ENCODE assay signal across 8 cellular contexts in the genomic region with DNA sequence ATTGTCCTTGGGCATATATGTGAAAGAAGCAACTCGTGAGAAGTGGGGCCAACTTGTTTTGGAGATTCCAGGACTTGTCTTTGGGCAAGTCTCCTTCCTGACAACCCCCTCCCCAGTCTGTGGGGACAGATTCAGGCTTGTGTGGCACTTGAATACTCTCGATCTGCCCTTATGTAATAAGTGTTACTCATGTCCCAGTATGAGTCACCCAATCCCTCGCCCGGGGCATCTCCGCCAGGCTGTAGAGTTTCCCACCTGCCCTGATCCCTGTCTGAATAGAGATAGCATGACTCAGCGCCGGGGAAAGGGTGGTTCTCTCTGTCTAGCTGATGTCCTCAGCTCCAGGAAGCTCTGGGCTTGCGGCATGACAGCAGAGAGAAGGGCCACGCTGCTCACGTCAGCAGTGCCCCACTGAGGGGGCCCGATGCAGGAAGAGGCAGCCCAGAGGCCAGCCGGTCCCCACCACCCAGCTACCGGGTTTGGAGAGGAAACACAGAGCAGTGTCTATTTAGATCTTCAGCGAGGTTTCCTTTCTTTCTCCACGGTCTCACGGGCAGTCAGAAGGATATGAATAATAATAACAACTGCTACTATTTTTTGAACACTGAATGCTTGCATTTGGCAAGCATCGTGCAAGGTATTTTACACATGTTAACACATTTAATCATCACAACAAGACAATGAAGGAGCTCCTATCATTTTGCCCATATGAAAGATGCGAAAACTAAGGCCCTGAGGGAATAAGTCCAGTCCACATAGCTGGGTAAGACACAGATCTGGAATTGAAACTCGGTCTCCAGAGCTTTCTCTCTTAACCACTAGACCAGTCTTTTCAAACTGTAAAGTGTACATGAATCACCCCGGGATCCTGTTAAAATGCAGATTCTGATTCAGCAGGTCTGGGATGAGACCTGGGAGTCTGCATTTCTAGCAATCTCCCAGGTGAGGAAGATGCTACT.
DNase-seq lines count a peak whose midpoint lies in the region; ATAC-seq lines count a peak whose summit lies in the region.

No MANE protein-coding gene starts in this region.

- no peak overlapping the region for H3K4me3 ChIP-seq in H7 (ENCODE audit: insufficient read depth, low read depth, low read length)

- no peaks in the 10 kb centered on the region for H3K36me3 ChIP-seq in H7 (replicated peaks; ENCODE audit: control insufficient read depth, insufficient read depth, low read length)

- ATAC-seq in HG03139 (IDR thresholded peaks at IDR 0.05; ENCODE audit: unreplicated experiment) (no peak), HG02884 (IDR thresholded peaks at IDR 0.05; ENCODE audit: unreplicated experiment) (no peak)

- no peaks in the 10 kb centered on the region for H3K27me3 ChIP-seq in H7 (ENCODE audit: control insufficient read depth, insufficient read depth, low read length)

- peak; percentile 89 for DNase-seq in COLO829 (ENCODE audit: low spot score)
- peak; percentile 35 for DNase-seq in H7
- peak; percentile 94 for DNase-seq in NCI-H226
- peak; percentile 6 for DNase-seq in activated T-cell treated with anti-CD3 and anti-CD28 coated beads for 1 hour (ENCODE audit: low read depth)
- peak; percentile 20 for DNase-seq in fibroblast of peridontal ligament (ENCODE audit: extremely low read depth)
- DNase-seq in pulmonary artery endothelial cell (ENCODE audit: low read depth, low spot score) = peak; percentile 3

Comparison
In these comparisons a context has a peak if more than half of its experiments do, and no peak if none do; other contexts are left out.
1. DNase-seq: peak in every context shown above with its lines; median percentile 94 in NCI-H226; 89 in COLO829; 35 in H7; 20 in fibroblast of peridontal ligament; 6 in activated T-cell treated with anti-CD3 and anti-CD28 coated beads for 1 hour; 3 in pulmonary artery endothelial cell.